ENCODE assay signal across 8 cellular contexts in genomic region chr3:196666001-196666867, GRCh38. TPM values are rescaled to one million over a fixed set of nuclear protein-coding genes. Genes with fewer than 3 reads are reported as not detected.
DNase-seq lines count a peak whose midpoint lies in the region; ATAC-seq lines count a peak whose summit lies in the region.

No MANE protein-coding gene starts in this region.

- peaks cover 2% of the 10 kb centered on the region for H3K36me3 ChIP-seq in CD4-positive, CD25-positive, alpha-beta regulatory T cell (ENCODE audit: control insufficient read depth, insufficient read depth, low read length)
- no peaks in the 10 kb centered on the region for H3K36me3 ChIP-seq in MG63
- no peaks in the 10 kb centered on the region for H3K36me3 ChIP-seq in SJSA1

- no peaks in the 10 kb centered on the region for H3K9me3 ChIP-seq in CD4-positive, CD25-positive, alpha-beta regulatory T cell (ENCODE audit: control insufficient read depth in 2 of 2, low read length in 2 of 2)
- no peaks in the 10 kb centered on the region for H3K9me3 ChIP-seq in MG63
- no peaks in the 10 kb centered on the region for H3K9me3 ChIP-seq in SJSA1 (replicated peaks)

- H3K36me3 Mint-ChIP-seq in CD4-positive, CD25-positive, alpha-beta regulatory T cell: peaks cover 6% of the 10 kb centered on the region
- peaks cover 11% of the 10 kb centered on the region for H3K36me3 Mint-ChIP-seq in effector memory CD8-positive, alpha-beta T cell (ENCODE audit: insufficient read depth)

- no peaks in the 10 kb centered on the region for H3K27me3 Mint-ChIP-seq in CD4-positive, CD25-positive, alpha-beta regulatory T cell
- no peaks in the 10 kb centered on the region for H3K27me3 Mint-ChIP-seq in effector memory CD8-positive, alpha-beta T cell

- H3K4me3 Mint-ChIP-seq in CD4-positive, CD25-positive, alpha-beta regulatory T cell: no peak overlapping the region
- H3K4me3 Mint-ChIP-seq in effector memory CD8-positive, alpha-beta T cell: no peak overlapping the region

- H3K27ac ChIP-seq in CD4-positive, CD25-positive, alpha-beta regulatory T cell (ENCODE audit: insufficient read depth, low read length, poor library complexity, severe bottlenecking): no peak overlapping the region
- no peak overlapping the region for H3K27ac ChIP-seq in SJSA1

- H3K9me3 Mint-ChIP-seq in CD4-positive, CD25-positive, alpha-beta regulatory T cell: no peaks in the 10 kb centered on the region
- no peaks in the 10 kb centered on the region for H3K9me3 Mint-ChIP-seq in effector memory CD8-positive, alpha-beta T cell

- no peak overlapping the region for H3K4me3 ChIP-seq in CD4-positive, CD25-positive, alpha-beta regulatory T cell (ENCODE audit: low read depth, low read length)
- no peak overlapping the region for H3K4me3 ChIP-seq in MG63
- H3K4me3 ChIP-seq in SJSA1: no peak overlapping the region

- DNase-seq in CD4-positive, CD25-positive, alpha-beta regulatory T cell: no peak
- peak; percentile 86 for DNase-seq in MG63
- peak; percentile 4 to 46 for DNase-seq in SJSA1 (ENCODE audit: low read depth in 1 of 2, low spot score in 2 of 2)
- DNase-seq in iPS DF 19.7 (ENCODE audit: low read depth, low spot score): peak; percentile 72
- no peak for DNase-seq in effector memory CD8-positive, alpha-beta T cell
- DNase-seq in stimulated activated CD4-positive, alpha-beta T cell treated with anti-CD3 and anti-CD28 coated beads, Interleukin-15, amount 100 ng/mL, for 24 hours: no peak

- H3K27me3 ChIP-seq in CD4-positive, CD25-positive, alpha-beta regulatory T cell (ENCODE audit: control insufficient read depth, insufficient read depth, low read length): no peaks in the 10 kb centered on the region
- H3K27me3 ChIP-seq in MG63 (peaks cover 19% of the 10 kb centered on the region), SJSA1 (replicated peaks) (peaks cover 5% of the 10 kb centered on the region)

- H3K4me1 ChIP-seq in CD4-positive, CD25-positive, alpha-beta regulatory T cell (ENCODE audit: control insufficient read depth, insufficient read depth, low read length, poor library complexity, severe bottlenecking): no peaks in the 10 kb centered on the region
- no peaks in the 10 kb centered on the region for H3K4me1 ChIP-seq in SJSA1 (replicated peaks)

- H3K4me1 Mint-ChIP-seq in CD4-positive, CD25-positive, alpha-beta regulatory T cell: peaks cover 0 to 10% (median 5%) of the 10 kb centered on the region in 4 donors
- peaks cover 4 to 9% of the 10 kb centered on the region in 2 donors for H3K4me1 Mint-ChIP-seq in effector memory CD8-positive, alpha-beta T cell (ENCODE audit: low read depth in 2 of 2)

- no peak for ATAC-seq in CD4-positive, CD25-positive, alpha-beta regulatory T cell (ENCODE audit: low read depth in 2 of 2)
- ATAC-seq in GM18502 (IDR thresholded peaks at IDR 0.05; ENCODE audit: poor library complexity, unreplicated experiment) (no peak), HG03460 (IDR thresholded peaks at IDR 0.05; ENCODE audit: unreplicated experiment) (no peak)
- no peak for ATAC-seq in effector memory CD8-positive, alpha-beta T cell (replicated peaks)

- H3K27ac Mint-ChIP-seq in CD4-positive, CD25-positive, alpha-beta regulatory T cell: peak overlapping the region in 2 of 3 donors; percentile 65 to 91
- peak overlapping the region in 1 of 2 donors; percentile 54 for H3K27ac Mint-ChIP-seq in effector memory CD8-positive, alpha-beta T cell

RNA-seq across cellular contexts. Expression of gene NRROS, which starts 26.7 kb away (rescaled TPM):
- total RNA-seq in CD4-positive, CD25-positive, alpha-beta regulatory T cell: 18.3 TPM
- polyA plus RNA-seq in CD4-positive, CD25-positive, alpha-beta regulatory T cell: 1 to 10 TPM; 2.5 to 7.1 (median 4.0) TPM
- total RNA-seq in MG63 (2014; rRNA removed; shearing (Covaris generic); ENCODE audit: low replicate concordance): not detected in 2 replicates
- 0.11 TPM in 1 of 2 replicates, not detected in the other for total RNA-seq in SJSA1 (2014; rRNA removed; shearing (Covaris generic))

RNA-seq across cellular contexts. Expression of gene CEP19, which starts 45.8 kb away (rescaled TPM):
- 1.9 TPM for total RNA-seq in CD4-positive, CD25-positive, alpha-beta regulatory T cell
- polyA plus RNA-seq in CD4-positive, CD25-positive, alpha-beta regulatory T cell: 1 to 10 TPM; 4.7 to 6.2 (median 5.6) TPM
- 3.5 and 16.5 TPM in 2 replicates for total RNA-seq in MG63 (2014; rRNA removed; shearing (Covaris generic); ENCODE audit: low replicate concordance)
- total RNA-seq in SJSA1 (2014; rRNA removed; shearing (Covaris generic)): 2.0 and 2.5 TPM in 2 replicates

RNA-seq across cellular contexts. Expression of gene PIGX, which starts 45.9 kb away (rescaled TPM):
- total RNA-seq in CD4-positive, CD25-positive, alpha-beta regulatory T cell: 17.2 TPM
- polyA plus RNA-seq in CD4-positive, CD25-positive, alpha-beta regulatory T cell: 10 to 100 TPM; 18.8 to 40.4 (median 25.9) TPM
- total RNA-seq in MG63 (2014; rRNA removed; shearing (Covaris generic); ENCODE audit: low replicate concordance): 47.7 and 58.7 TPM in 2 replicates
- 32.7 and 63.1 TPM in 2 replicates for total RNA-seq in SJSA1 (2014; rRNA removed; shearing (Covaris generic))

Comparison
In these comparisons a context has a peak if more than half of its experiments do, and no peak if none do; other contexts are left out.
1. DNase-seq: peak in MG63 (single experiment), SJSA1 (2 of 2) and iPS DF 19.7 (single experiment); none in CD4-positive, CD25-positive, alpha-beta regulatory T cell (0 of 3), effector memory CD8-positive, alpha-beta T cell (0 of 3) and stimulated activated CD4-positive, alpha-beta T cell treated with anti-CD3 and anti-CD28 coated beads, Interleukin-15, amount 100 ng/mL, for 24 hours (single experiment).
2. RNA of gene NRROS, which starts 26.7 kb away (total RNA-seq): 18.3 TPM in CD4-positive, CD25-positive, alpha-beta regulatory T cell (single experiment); 0.11 TPM in SJSA1 and not detected in MG63; every median in the first group is over 10 times any median in the second.